ENCODE assay signal across 8 cellular contexts in the genomic region with DNA sequence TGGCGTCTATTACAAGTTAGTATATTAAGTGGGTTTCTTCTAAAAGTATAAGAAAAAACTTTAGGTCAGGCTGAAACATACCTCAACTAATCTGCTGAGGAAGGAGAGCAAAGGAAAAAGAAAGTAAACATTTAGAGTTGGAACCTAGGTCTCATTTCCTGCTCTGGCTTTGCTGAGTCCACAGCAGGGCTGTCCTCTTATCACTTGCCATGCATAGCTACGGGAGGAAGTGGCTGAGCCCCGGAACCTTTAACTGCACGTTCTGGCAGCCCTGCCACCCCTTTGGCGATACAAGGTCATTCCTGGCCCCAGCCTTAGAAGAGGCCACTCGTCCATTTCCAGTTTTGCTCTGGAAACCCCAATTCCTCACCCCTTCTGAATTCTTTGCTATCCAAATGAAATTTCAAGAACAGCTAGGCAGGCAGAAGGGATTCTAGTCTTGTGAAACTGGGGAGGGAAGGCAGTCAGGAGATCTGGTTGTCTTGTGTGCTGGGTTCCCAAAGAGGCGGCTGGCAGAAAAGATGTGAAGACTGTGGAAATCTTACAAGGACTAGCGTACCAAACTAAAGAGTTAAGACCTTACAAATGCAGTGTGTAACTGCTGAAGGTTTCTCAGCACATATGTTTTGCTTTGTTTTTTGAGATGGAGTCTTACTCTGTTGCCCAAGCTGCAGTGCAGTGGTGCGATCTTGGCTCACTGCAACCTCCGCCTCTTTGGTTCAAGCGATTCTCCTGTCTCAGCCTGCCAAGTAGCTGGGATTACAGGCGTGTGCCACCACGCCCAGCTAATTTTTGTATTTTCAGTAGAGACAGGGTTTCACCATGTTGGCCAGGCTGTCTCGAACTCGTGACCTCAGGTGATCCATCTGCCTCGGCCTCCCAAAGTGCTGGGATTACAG. TPM values are rescaled to one million over a fixed set of nuclear protein-coding genes. Genes with fewer than 3 reads are reported as not detected.
DNase-seq lines count a peak whose midpoint lies in the region; ATAC-seq and TF ChIP-seq lines count a peak whose summit lies in the region.

No MANE protein-coding gene starts in this region.

- no peak for TF ChIP-seq POLR2A in NB4 (IDR thresholded peaks at IDR 0.05; ENCODE audit: extremely low read depth, insufficient read length)
- no peak for TF ChIP-seq POLR2A in upper lobe of left lung (IDR thresholded peaks at IDR 0.05)

- intact Hi-C loops in left lung (cut with DNase I), result no loop called here

- H3K9me2 ChIP-seq in GM23338 (ENCODE audit: insufficient read depth), result no peaks in the 10 kb centered on the region

- DNase-seq in GM23338 (ENCODE audit: low spot score), result peak; percentile 35
- DNase-seq in NB4 (ENCODE audit: low read depth), result peak; percentile 82
- DNase-seq in activated naive CD4-positive, alpha-beta T cell treated with anti-CD3 and anti-CD28 coated beads, Interleukin-2, amount 50 U/mL, for 72 hours (ENCODE audit: low spot score in 2 of 2), result no peak
- DNase-seq in left lung, result peak; percentile 63 to 78
- peak in 1 of 2 donors; percentile 80 for DNase-seq in upper lobe of left lung
- no peak for DNase-seq in cerebellar nuclear complex (lab: John Stamatoyannopoulos, UW)
- DNase-seq in NCI-H748 (lab: John Stamatoyannopoulos, UW; ENCODE audit: unreplicated experiment), result no peak

- peaks cover 2% of the 10 kb centered on the region; the same call in 1 of the 3 replicates for H3K36me3 Mint-ChIP-seq in GM23338 (ENCODE audit: low read depth)
- no peaks in the 10 kb centered on the region for H3K36me3 Mint-ChIP-seq in activated naive CD4-positive, alpha-beta T cell treated with anti-CD3 and anti-CD28 coated beads, Interleukin-2, amount 50 U/mL, for 72 hours

- peak overlapping the region; percentile 44; the same call in 1 of the 2 replicates for H3K27ac Mint-ChIP-seq in GM23338
- peak overlapping the region; percentile 88 to 92 for H3K27ac Mint-ChIP-seq in activated naive CD4-positive, alpha-beta T cell treated with anti-CD3 and anti-CD28 coated beads, Interleukin-2, amount 50 U/mL, for 72 hours

- H3K36me3 ChIP-seq in GM23338 (ENCODE audit: insufficient read depth), result no peaks in the 10 kb centered on the region
- peaks cover 0 to 47% of the 10 kb centered on the region in 2 donors for H3K36me3 ChIP-seq in left lung
- peaks cover 14 to 41% (median 29%) of the 10 kb centered on the region in 4 donors for H3K36me3 ChIP-seq in upper lobe of left lung

- 58 to 61% methylated on average over 16 of the region's 16 CpGs for WGBS in upper lobe of left lung, 2 donors

- H4K20me1 ChIP-seq in GM23338 (replicated peaks; ENCODE audit: insufficient read depth), result no peaks in the 10 kb centered on the region

- ATAC-seq in GM18498 (IDR thresholded peaks at IDR 0.05; ENCODE audit: unreplicated experiment), result peak; percentile 80
- peak; percentile 29; the same call in 1 of the 3 replicates for ATAC-seq in GM23338
- peak; percentile 57 to 81 for ATAC-seq in activated naive CD4-positive, alpha-beta T cell treated with anti-CD3 and anti-CD28 coated beads, Interleukin-2, amount 50 U/mL, for 72 hours
- peak; percentile 74 for ATAC-seq in left lung
- peak in 1 of 2 donors; percentile 52 for ATAC-seq in upper lobe of left lung (ENCODE audit: low FRiP score in 2 of 2)

- no peaks in the 10 kb centered on the region for H3K9me3 Mint-ChIP-seq in GM23338
- no peaks in the 10 kb centered on the region for H3K9me3 Mint-ChIP-seq in activated naive CD4-positive, alpha-beta T cell treated with anti-CD3 and anti-CD28 coated beads, Interleukin-2, amount 50 U/mL, for 72 hours

- TF ChIP-seq EP300 in upper lobe of left lung (IDR thresholded peaks at IDR 0.05), result peak in 1 of 4 donors; percentile 9

- no peaks in the 10 kb centered on the region for H3K79me2 ChIP-seq in GM23338 (replicated peaks; ENCODE audit: insufficient read depth)

- no peaks in the 10 kb centered on the region for H3F3A ChIP-seq in GM23338 (replicated peaks; ENCODE audit: low read depth)

- H3K4me3 Mint-ChIP-seq in GM23338, result no peak overlapping the region

- no peak overlapping the region for H3K4me2 ChIP-seq in GM23338

- no peak for TF ChIP-seq CTCF in GM23338 (conservative IDR thresholded peaks at IDR 0.05; ENCODE audit: low read depth in 2 of 2)
- TF ChIP-seq CTCF in NB4 (IDR thresholded peaks at IDR 0.05; ENCODE audit: low read depth, low read length), result no peak
- no peak for TF ChIP-seq CTCF in left lung (IDR thresholded peaks at IDR 0.05)
- TF ChIP-seq CTCF in upper lobe of left lung (IDR thresholded peaks at IDR 0.05), result no peak

- H3K4me1 ChIP-seq in GM23338 (ENCODE audit: insufficient read depth) (no peaks in the 10 kb centered on the region), left lung (peaks cover 12 to 74% of the 10 kb centered on the region in 2 donors), upper lobe of left lung (peaks cover 44 to 62% (median 54%) of the 10 kb centered on the region in 4 donors)

- H2AFZ ChIP-seq in GM23338, result no peak overlapping the region

- H3K27ac ChIP-seq in GM23338 (ENCODE audit: low read depth), result 0 out of 2 replicates have a peak overlapping the region, but pooled peaks have one; percentile 69
- H3K27ac ChIP-seq in left lung, result peak overlapping the region; percentile 68 to 90
- peak overlapping the region; percentile 76 to 84 (median 78) for H3K27ac ChIP-seq in upper lobe of left lung

- peaks cover 2% of the 10 kb centered on the region for H3K27me3 Mint-ChIP-seq in GM23338 (ENCODE audit: insufficient read depth, low read depth, poor library complexity)

- H3K4me3 ChIP-seq in GM23338 (no peak overlapping the region), NB4 (ENCODE audit: low read depth, low read length) (peak overlapping the region; percentile 21), left lung (no peak overlapping the region), upper lobe of left lung (peak overlapping the region in 2 of 4 donors; percentile 4 to 20)

- peaks cover 10% of the 10 kb centered on the region for H3K4me1 Mint-ChIP-seq in GM23338

- H3K9me3 ChIP-seq in left lung (no peaks in the 10 kb centered on the region), upper lobe of left lung (no peaks in the 10 kb centered on the region)

- H3K27me3 ChIP-seq in GM23338 (ENCODE audit: insufficient read depth) (no peaks in the 10 kb centered on the region), left lung (no peaks in the 10 kb centered on the region), upper lobe of left lung (no peaks in the 10 kb centered on the region)

TF ChIP-seq in GM23338, 12 proteins besides CTCF, POLR2A, EP300 and RAD21 (continues in another document):
- TF ChIP-seq REST (IDR thresholded peaks at IDR 0.05; ENCODE audit: unreplicated experiment) (no peak), EZH2phosphoT487 (IDR thresholded peaks at IDR 0.05; ENCODE audit: unreplicated experiment) (no peak), ZNF114 (CRISPR knock-in tag; IDR thresholded peaks at IDR 0.05) (no peak), EZH2 (IDR thresholded peaks at IDR 0.05; ENCODE audit: low read depth, unreplicated experiment) (no peak), POLR2AphosphoS5 (IDR thresholded peaks at IDR 0.05; ENCODE audit: low read depth) (no peak), NANOG (IDR thresholded peaks at IDR 0.05; ENCODE audit: borderline replicate concordance) (no peak), ZNF331 (CRISPR knock-in tag; IDR thresholded peaks at IDR 0.05; ENCODE audit: low read depth) (no peak), CREB1 (CRISPR knock-in tag; IDR thresholded peaks at IDR 0.05; ENCODE audit: low read depth) (no peak), STAT1 (IDR thresholded peaks at IDR 0.05; ENCODE audit: unreplicated experiment) (no peak), JUNB (IDR thresholded peaks at IDR 0.05; ENCODE audit: unreplicated experiment) (no peak)
- TF ChIP-seq, protein P1, sequence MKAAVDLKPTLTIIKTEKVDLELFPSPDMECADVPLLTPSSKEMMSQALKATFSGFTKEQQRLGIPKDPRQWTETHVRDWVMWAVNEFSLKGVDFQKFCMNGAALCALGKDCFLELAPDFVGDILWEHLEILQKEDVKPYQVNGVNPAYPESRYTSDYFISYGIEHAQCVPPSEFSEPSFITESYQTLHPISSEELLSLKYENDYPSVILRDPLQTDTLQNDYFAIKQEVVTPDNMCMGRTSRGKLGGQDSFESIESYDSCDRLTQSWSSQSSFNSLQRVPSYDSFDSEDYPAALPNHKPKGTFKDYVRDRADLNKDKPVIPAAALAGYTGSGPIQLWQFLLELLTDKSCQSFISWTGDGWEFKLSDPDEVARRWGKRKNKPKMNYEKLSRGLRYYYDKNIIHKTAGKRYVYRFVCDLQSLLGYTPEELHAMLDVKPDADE (IDR thresholded peaks at IDR 0.05), result no peak

RNA-seq across cellular contexts. Expression of gene WIPI1, which starts 19.1 kb away (rescaled TPM):
- total RNA-seq in GM23338 (2014; rRNA removed; shearing (Covaris generic)), result 29.3 and 30.1 TPM in 2 replicates
- 21.8 and 24.1 TPM in 2 replicates for polyA plus RNA-seq in GM23338 (2016; fragmentation: Nextera tagmentation; extraction: Ambion mirVana)
- total RNA-seq in activated naive CD4-positive, alpha-beta T cell treated with anti-CD3 and anti-CD28 coated beads, Interleukin-2, amount 50 U/mL, for 72 hours, result 10 to 100 TPM; 15.2 to 22.0 TPM
- total RNA-seq in left lung, result 10 to 100 TPM; 52.5 to 57.1 TPM
- total RNA-seq in upper lobe of left lung, result 100 to 1,000 TPM in 1 of 6 donors, 10 to 100 TPM in 5; 34.7 to 151 (median 44.4) TPM

Comparison
In these comparisons a context has a peak if more than half of its experiments do, and no peak if none do; other contexts are left out.
1. DNase-seq: peak in GM23338 (single experiment), NB4 (single experiment) and left lung (2 of 2); none in activated naive CD4-positive, alpha-beta T cell treated with anti-CD3 and anti-CD28 coated beads, Interleukin-2, amount 50 U/mL, for 72 hours (0 of 2), cerebellar nuclear complex (0 of 2) and NCI-H748 (single experiment).
2. Peak in every context shown above with its lines, with median percentiles within 50 percentile points of each other: H3K27ac ChIP-seq.